17 cellular contexts compared by ENCODE assay signal in the genomic region with DNA sequence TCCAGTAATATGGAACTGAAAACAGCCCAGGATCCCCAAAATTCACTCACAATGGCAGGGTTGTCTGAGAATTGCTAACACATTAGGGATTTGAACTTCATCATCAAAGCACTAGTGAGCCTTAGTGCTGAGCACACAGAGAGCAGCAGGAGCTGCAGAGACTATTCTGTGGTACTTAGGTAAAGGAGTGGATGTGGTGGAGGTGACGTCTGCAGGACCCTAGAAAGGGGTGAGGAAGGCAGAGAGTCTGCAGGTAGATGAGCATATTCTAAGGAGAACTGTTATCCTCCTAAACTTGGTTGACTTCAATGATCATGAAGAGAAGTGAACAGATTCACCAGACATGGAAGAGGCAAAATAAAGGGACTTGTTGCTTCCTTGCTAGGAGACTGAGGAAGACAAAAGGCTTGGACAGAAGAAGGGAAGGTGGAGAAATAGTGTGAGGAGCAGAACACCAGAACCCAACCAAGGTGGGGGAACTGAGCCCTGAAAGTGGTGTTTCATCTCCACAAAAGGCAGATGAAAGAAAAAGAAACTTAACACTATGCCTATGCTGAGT.
"Had no signal": no experiment of that assay in that cellular context is flagged by ENCODE, and none has a peak within 500 bp of the region (broad histone marks: within the 10 kb centered on the region; RNA-seq: fewer than 3 reads in every experiment).

No MANE protein-coding gene starts in this region.

- H3K36me3 Mint-ChIP-seq: naive thymus-derived CD4-positive, alpha-beta T cell; stimulated activated effector memory CD8-positive, alpha-beta T cell treated with anti-CD3 and anti-CD28 coated beads, Interleukin-12 subunit alpha, Interleukin-12 subunit beta, amount 100 ng/mL, for 72 hours had no signal

- ATAC-seq: heart left ventricle; left colon; naive thymus-derived CD4-positive, alpha-beta T cell; psoas muscle; stimulated activated effector memory CD8-positive, alpha-beta T cell treated with anti-CD3 and anti-CD28 coated beads, Interleukin-12 subunit alpha, Interleukin-12 subunit beta, amount 100 ng/mL, for 72 hours had no signal

- H3K9me3 Mint-ChIP-seq: stimulated activated effector memory CD8-positive, alpha-beta T cell treated with anti-CD3 and anti-CD28 coated beads, Interleukin-12 subunit alpha, Interleukin-12 subunit beta, amount 100 ng/mL, for 72 hours; stimulated activated naive CD8-positive, alpha-beta T cell treated with anti-CD3 and anti-CD28 coated beads, Interleukin-15, Interleukin-2, amounts not matched to agents 100 ng/mL and 50 ng/mL, for 24 hours had no signal

- H3K36me3 ChIP-seq: heart left ventricle, neutrophil, right lobe of liver, tibial artery, upper lobe of left lung, vagina had no signal

- DNase-seq: effector CD8-positive, alpha-beta T cell; foreskin melanocyte; heart left ventricle; hippocampal formation; left colon; psoas muscle; retina; right lobe of liver; stimulated activated CD4-positive, alpha-beta T cell treated with anti-CD3 and anti-CD28 coated beads, Interleukin-4, amount 100 ng/mL, for 1 hour; stimulated activated CD8-positive, alpha-beta memory T cell treated with anti-CD3 and anti-CD28 coated beads, Interleukin-4, amount 100 ng/mL, for 48 hours; tibial artery; upper lobe of left lung had no signal

- H3K27ac Mint-ChIP-seq: stimulated activated effector memory CD8-positive, alpha-beta T cell treated with anti-CD3 and anti-CD28 coated beads, Interleukin-12 subunit alpha, Interleukin-12 subunit beta, amount 100 ng/mL, for 72 hours; stimulated activated naive CD8-positive, alpha-beta T cell treated with anti-CD3 and anti-CD28 coated beads, Interleukin-15, Interleukin-2, amounts not matched to agents 100 ng/mL and 50 ng/mL, for 24 hours had no signal

- H3K27me3 ChIP-seq: neutrophil, tibial artery, upper lobe of left lung, vagina had no signal

- H3K27ac ChIP-seq: heart left ventricle, neutrophil, psoas muscle, right lobe of liver, tibial artery, upper lobe of left lung, vagina had no signal

- H3K4me3 ChIP-seq: heart left ventricle, psoas muscle, right lobe of liver, tibial artery, upper lobe of left lung, vagina had no signal

- H3K4me1 ChIP-seq: heart left ventricle, psoas muscle, right lobe of liver, tibial artery, upper lobe of left lung, vagina had no signal

- H3K9me3 ChIP-seq: heart left ventricle, neutrophil, psoas muscle, right lobe of liver, tibial artery, upper lobe of left lung, vagina had no signal

- H3K4me3 Mint-ChIP-seq: stimulated activated effector memory CD8-positive, alpha-beta T cell treated with anti-CD3 and anti-CD28 coated beads, Interleukin-12 subunit alpha, Interleukin-12 subunit beta, amount 100 ng/mL, for 72 hours; stimulated activated naive CD8-positive, alpha-beta T cell treated with anti-CD3 and anti-CD28 coated beads, Interleukin-15, Interleukin-2, amounts not matched to agents 100 ng/mL and 50 ng/mL, for 24 hours had no signal
